ENCODE assay signal across 1 cellular context in the genomic region with DNA sequence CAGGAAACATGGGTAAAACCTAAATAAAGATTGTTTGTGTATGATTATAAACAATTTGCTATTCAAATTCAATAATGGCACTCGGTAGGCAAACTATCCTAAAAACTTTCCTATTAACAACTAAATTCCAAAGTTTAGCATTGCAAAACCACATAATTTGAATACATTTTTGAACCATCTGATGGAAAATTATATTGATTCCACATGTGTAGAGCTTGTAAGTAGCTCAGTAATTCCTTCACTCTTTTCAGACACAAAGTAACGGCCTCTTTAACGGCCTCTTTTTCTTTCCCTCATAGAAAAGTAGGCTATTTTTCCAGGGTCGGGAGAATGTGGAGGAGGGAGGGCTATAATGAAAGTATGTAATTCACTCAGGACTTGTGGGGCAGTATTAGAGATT.
TF ChIP-seq lines count a peak whose summit lies in the region.

No MANE protein-coding gene starts in this region.

TF ChIP-seq in IMR-90, 13 proteins besides CTCF, POLR2A, EP300 and RAD21:
- TF ChIP-seq RFX5 (IDR thresholded peaks at IDR 0.05; ENCODE audit: low read depth, low read length) (no peak), RCOR1 (IDR thresholded peaks at IDR 0.05; ENCODE audit: insufficient replicate concordance, low read length) (no peak)
